In genomic region chr14:22052795-22053194, GRCh38 we compare ENCODE assay signal across 21 cellular contexts.
DNase-seq lines count a peak whose midpoint lies in the region; ATAC-seq and TF ChIP-seq lines count a peak whose summit lies in the region.
"Had no signal": no experiment of that assay in that cellular context is flagged by ENCODE, and none has a peak within 500 bp of the region (broad histone marks: within the 10 kb centered on the region; RNA-seq: fewer than 3 reads in every experiment).

No MANE protein-coding gene starts in this region.

- H3K4me3 Mint-ChIP-seq in CD8-positive, alpha-beta T cell: peak overlapping the region; percentile 79
- H3K4me3 Mint-ChIP-seq in activated naive CD4-positive, alpha-beta T cell treated with anti-CD3 and anti-CD28 coated beads, Interleukin-2, amount 10 ng/mL, durations not matched to agents 7 days and 5 days: peak overlapping the region; percentile 77
- peak overlapping the region; percentile 56 to 97 (median 84) for H3K4me3 Mint-ChIP-seq in naive thymus-derived CD4-positive, alpha-beta T cell
- H3K4me3 Mint-ChIP-seq in MCF 10A (ENCODE audit: unreplicated experiment): no peak overlapping the region
- H3K4me3 Mint-ChIP-seq: B cell, immature natural killer cell, memory B cell had no signal

- no peaks in the 10 kb centered on the region for H3K27me3 ChIP-seq in CD8-positive, alpha-beta T cell (ENCODE audit: insufficient read depth, low read length)
- H3K27me3 ChIP-seq in naive thymus-derived CD4-positive, alpha-beta T cell (ENCODE audit: control insufficient read depth in 2 of 2, insufficient read depth in 2 of 2, low read length in 2 of 2): no peaks in the 10 kb centered on the region
- H3K27me3 ChIP-seq: MG63, uterus had no signal

- TF ChIP-seq CTCF in CD8-positive, alpha-beta T cell (IDR thresholded peaks at IDR 0.05): no peak
- no peak for TF ChIP-seq CTCF in MCF 10A (IDR thresholded peaks at IDR 0.05; ENCODE audit: unreplicated experiment)

- H3K9me3 Mint-ChIP-seq in CD8-positive, alpha-beta T cell: no peaks in the 10 kb centered on the region
- H3K9me3 Mint-ChIP-seq in activated naive CD4-positive, alpha-beta T cell treated with anti-CD3 and anti-CD28 coated beads, Interleukin-2, amount 10 ng/mL, durations not matched to agents 7 days and 5 days: no peaks in the 10 kb centered on the region
- peaks cover 0 to 9% (median 0%) of the 10 kb centered on the region in 11 donors for H3K9me3 Mint-ChIP-seq in naive thymus-derived CD4-positive, alpha-beta T cell
- H3K9me3 Mint-ChIP-seq in MCF 10A (ENCODE audit: unreplicated experiment): no peaks in the 10 kb centered on the region
- H3K9me3 Mint-ChIP-seq: immature natural killer cell, memory B cell had no signal

- no peaks in the 10 kb centered on the region for H3K36me3 Mint-ChIP-seq in CD8-positive, alpha-beta T cell
- peaks cover 7% of the 10 kb centered on the region for H3K36me3 Mint-ChIP-seq in activated naive CD4-positive, alpha-beta T cell treated with anti-CD3 and anti-CD28 coated beads, Interleukin-2, amount 10 ng/mL, durations not matched to agents 7 days and 5 days
- H3K36me3 Mint-ChIP-seq in naive thymus-derived CD4-positive, alpha-beta T cell: peaks cover 0 to 5% (median 0%) of the 10 kb centered on the region in 5 donors
- H3K36me3 Mint-ChIP-seq in MCF 10A (ENCODE audit: insufficient read depth, unreplicated experiment): no peaks in the 10 kb centered on the region
- H3K36me3 Mint-ChIP-seq: immature natural killer cell, memory B cell had no signal

- intact Hi-C loops in CD8-positive, alpha-beta T cell (cut with DNase I, micrococcal nuclease): loop anchor here in 1 of 2 experiments (5.0 kb wide), 1 partner anchor 430 kb away; no protein-coding TSS in a partner anchor
- intact Hi-C loops in naive thymus-derived CD4-positive, alpha-beta T cell (cut with micrococcal nuclease): loop anchor here in 1 of 2 donors (1.0 kb wide), 1 partner anchor 18 kb away; no protein-coding TSS in a partner anchor
- intact Hi-C loops in MCF 10A (cut with micrococcal nuclease): no loop called here

- CTCF ChIA-PET in CD8-positive, alpha-beta T cell (lab: Charles Lee): interaction anchor here (1.4 to 2.5 kb wide), 3 partner anchors 13 to 517 kb away, joined by 3 to 8 read pairs (median 4); no protein-coding TSS in a partner anchor
- CTCF ChIA-PET in activated naive CD4-positive, alpha-beta T cell treated with anti-CD3 and anti-CD28 coated beads, Interleukin-2, amount 10 ng/mL, durations not matched to agents 7 days and 5 days (lab: Charles Lee): interaction anchor here (0.8 to 1.6 kb wide), 3 partner anchors 13 to 74 kb away, joined by 3 to 7 read pairs (median 4); no protein-coding TSS in a partner anchor
- CTCF ChIA-PET in naive thymus-derived CD4-positive, alpha-beta T cell (lab: Charles Lee): interaction anchor here (1.3 to 2.3 kb wide), 3 partner anchors 14 to 47 kb away, joined by 6 to 9 read pairs (median 7); no protein-coding TSS in a partner anchor
- CTCF ChIA-PET in MCF 10A (lab: Yijun Ruan, JAX): no interaction called here

- BruUV-seq in MCF 10A (replicated peaks; lab: Mats Ljungman, UMichigan): no TSS peak

- peak in 3 of 7 experiments; percentile 17 to 49 (median 22) for DNase-seq in CD8-positive, alpha-beta T cell
- DNase-seq in activated naive CD4-positive, alpha-beta T cell treated with anti-CD3 and anti-CD28 coated beads, Interleukin-2, amount 10 ng/mL, durations not matched to agents 7 days and 5 days: peak; percentile 35
- peak in 5 of 9 donors; percentile 20 to 33 (median 21) for DNase-seq in naive thymus-derived CD4-positive, alpha-beta T cell
- DNase-seq in MCF 10A (ENCODE audit: unreplicated experiment) (no peak), SIG-M5 treated with dmso at 0.1 percent for 504 hours (lab: John Stamatoyannopoulos, UW; ENCODE audit: unreplicated experiment) (no peak)
- DNase-seq: caudate nucleus, DMS79, foreskin fibroblast, GOT3, MG63, NCI-H2081 treated with DMSO at 0.1 percent for 48 hours, NCI-H526, right cardiac atrium, uterus, WERI-Rb-1 had no signal

- peak; percentile 81 for ATAC-seq in CD8-positive, alpha-beta T cell
- ATAC-seq in naive thymus-derived CD4-positive, alpha-beta T cell: peak; percentile 54
- no peak for ATAC-seq in HG02870 (IDR thresholded peaks at IDR 0.05; ENCODE audit: unreplicated experiment)
- ATAC-seq: Panc1, right cardiac atrium had no signal

- H3K36me3 ChIP-seq in CD8-positive, alpha-beta T cell (ENCODE audit: insufficient read depth, low read length): no peaks in the 10 kb centered on the region
- no peaks in the 10 kb centered on the region for H3K36me3 ChIP-seq in KOPT-K1 (ENCODE audit: insufficient read depth, low read length)
- H3K36me3 ChIP-seq in naive thymus-derived CD4-positive, alpha-beta T cell (ENCODE audit: control insufficient read depth in 2 of 3, insufficient read depth in 3 of 3, low read length in 3 of 3): no peaks in the 10 kb centered on the region
- H3K36me3 ChIP-seq: MG63, uterus, WERI-Rb-1 had no signal

- H3K4me1 Mint-ChIP-seq in CD8-positive, alpha-beta T cell (ENCODE audit: low read depth): peaks cover 40% of the 10 kb centered on the region
- peaks cover 52% of the 10 kb centered on the region for H3K4me1 Mint-ChIP-seq in activated naive CD4-positive, alpha-beta T cell treated with anti-CD3 and anti-CD28 coated beads, Interleukin-2, amount 10 ng/mL, durations not matched to agents 7 days and 5 days
- peaks cover 5 to 56% (median 50%) of the 10 kb centered on the region in 7 donors for H3K4me1 Mint-ChIP-seq in naive thymus-derived CD4-positive, alpha-beta T cell
- H3K4me1 Mint-ChIP-seq in MCF 10A (ENCODE audit: insufficient read depth, unreplicated experiment): no peaks in the 10 kb centered on the region
- H3K4me1 Mint-ChIP-seq: B cell, memory B cell had no signal

- peaks cover 11% of the 10 kb centered on the region for H3K4me1 ChIP-seq in CD8-positive, alpha-beta T cell (ENCODE audit: insufficient read depth, low read length)
- peaks cover 0 to 5% of the 10 kb centered on the region in 2 donors for H3K4me1 ChIP-seq in naive thymus-derived CD4-positive, alpha-beta T cell (ENCODE audit: control insufficient read depth in 2 of 2, insufficient read depth in 2 of 2, low read length in 2 of 2)
- H3K4me1 ChIP-seq: uterus had no signal

- peak overlapping the region; percentile 45 for H3K4me3 ChIP-seq in CD8-positive, alpha-beta T cell (ENCODE audit: low read depth, low read length)
- peak overlapping the region; percentile 57 for H3K4me3 ChIP-seq in naive thymus-derived CD4-positive, alpha-beta T cell (ENCODE audit: low read length)
- H3K4me3 ChIP-seq: MG63, uterus had no signal

- H3K27me3 Mint-ChIP-seq in CD8-positive, alpha-beta T cell (ENCODE audit: low read depth): no peaks in the 10 kb centered on the region
- peaks cover 9% of the 10 kb centered on the region for H3K27me3 Mint-ChIP-seq in activated naive CD4-positive, alpha-beta T cell treated with anti-CD3 and anti-CD28 coated beads, Interleukin-2, amount 10 ng/mL, durations not matched to agents 7 days and 5 days
- H3K27me3 Mint-ChIP-seq in naive thymus-derived CD4-positive, alpha-beta T cell: peaks cover 0 to 2% (median 0%) of the 10 kb centered on the region in 5 donors
- H3K27me3 Mint-ChIP-seq in MCF 10A (ENCODE audit: insufficient read depth, unreplicated experiment): peaks cover 95% of the 10 kb centered on the region

- peak overlapping the region; percentile 42 for H3K27ac ChIP-seq in CD8-positive, alpha-beta T cell (ENCODE audit: low read depth, low read length)
- peak overlapping the region; percentile 72 for H3K27ac ChIP-seq in KOPT-K1 (ENCODE audit: low read depth, low read length, poor library complexity, severe bottlenecking)
- H3K27ac ChIP-seq in naive thymus-derived CD4-positive, alpha-beta T cell (ENCODE audit: low read depth, low read length): peak overlapping the region; percentile 59
- H3K27ac ChIP-seq: uterus, WERI-Rb-1 had no signal

- POLR2A ChIA-PET in CD8-positive, alpha-beta T cell (lab: Charles Lee): interaction anchor here (0.7 to 2.5 kb wide), 10 partner anchors 13 to 708 kb away, joined by 3 to 11 read pairs (median 3); no protein-coding TSS in a partner anchor
- POLR2A ChIA-PET in naive thymus-derived CD4-positive, alpha-beta T cell (lab: Charles Lee): interaction anchor here (0.6 to 3.6 kb wide), 14 partner anchors 9 to 480 kb away, joined by 3 to 25 read pairs (median 4); no protein-coding TSS in a partner anchor
- POLR2A ChIA-PET in MCF 10A (lab: Yijun Ruan, JAX): no interaction called here

- no peaks in the 10 kb centered on the region for H3K9me3 ChIP-seq in CD8-positive, alpha-beta T cell (ENCODE audit: low read length)
- H3K9me3 ChIP-seq in KOPT-K1 (ENCODE audit: insufficient read depth, low read length, poor library complexity, severe bottlenecking): peaks cover 11% of the 10 kb centered on the region
- H3K9me3 ChIP-seq in naive thymus-derived CD4-positive, alpha-beta T cell (ENCODE audit: control insufficient read depth in 2 of 3, low read length in 3 of 3): no peaks in the 10 kb centered on the region
- H3K9me3 ChIP-seq: MG63, uterus had no signal

- peak overlapping the region; percentile 97 for H3K27ac Mint-ChIP-seq in CD8-positive, alpha-beta T cell
- H3K27ac Mint-ChIP-seq in activated naive CD4-positive, alpha-beta T cell treated with anti-CD3 and anti-CD28 coated beads, Interleukin-2, amount 10 ng/mL, durations not matched to agents 7 days and 5 days: peak overlapping the region; percentile 98
- H3K27ac Mint-ChIP-seq in naive thymus-derived CD4-positive, alpha-beta T cell: peak overlapping the region in 8 of 9 donors; percentile 46 to 100 (median 99)
- H3K27ac Mint-ChIP-seq in MCF 10A (ENCODE audit: low read depth, unreplicated experiment): no peak overlapping the region
- H3K27ac Mint-ChIP-seq: B cell, memory B cell had no signal

Comparison
In these comparisons a context has a peak if more than half of its experiments do, and no peak if none do; other contexts are left out.
1. DNase-seq: peak in activated naive CD4-positive, alpha-beta T cell treated with anti-CD3 and anti-CD28 coated beads, Interleukin-2, amount 10 ng/mL, durations not matched to agents 7 days and 5 days (single experiment) and naive thymus-derived CD4-positive, alpha-beta T cell (5 of 9); none in MCF 10A (single experiment) and SIG-M5 treated with dmso at 0.1 percent for 504 hours (single experiment).
2. Peak in every context shown above with its lines, with median percentiles within 50 percentile points of each other: H3K27ac ChIP-seq.